Comparison of ENCODE assay signal across 10 cellular contexts in genomic region chr5:141634162-141634561, GRCh38. TPM values are rescaled to one million over a fixed set of nuclear protein-coding genes. Genes with fewer than 3 reads are reported as not detected.
DNase-seq lines count a peak whose midpoint lies in the region; ATAC-seq and TF ChIP-seq lines count a peak whose summit lies in the region.
"Had no signal": no experiment of that assay in that cellular context is flagged by ENCODE, and none has a peak within 500 bp of the region (broad histone marks: within the 10 kb centered on the region; RNA-seq: fewer than 3 reads in every experiment).

No MANE protein-coding gene starts in this region.

- no peak overlapping the region for H3K4me3 ChIP-seq in Karpas-422 (ENCODE audit: low read length)
- H3K4me3 ChIP-seq: GM23338 had no signal

- TF ChIP-seq POLR2A in erythroblast (IDR thresholded peaks at IDR 0.05; ENCODE audit: low read length), result no peak

- H3K27ac ChIP-seq in Karpas-422 (ENCODE audit: low read length), result no peak overlapping the region

- no peaks in the 10 kb centered on the region for H3K9me3 ChIP-seq in Karpas-422 (ENCODE audit: low read length)

- no peaks in the 10 kb centered on the region for H3K27me3 ChIP-seq in Karpas-422 (ENCODE audit: low read length)

- H3K9ac ChIP-seq in Karpas-422 (ENCODE audit: low read length), result no peak overlapping the region

- peaks cover 86% of the 10 kb centered on the region for H3K79me2 ChIP-seq in Karpas-422 (ENCODE audit: low read length)

- DNase-seq in Karpas-422, result no peak
- DNase-seq in erythroblast (lab: John Stamatoyannopoulos, UW), result peak; percentile 55 to 60
- no peak for DNase-seq in stimulated activated naive CD4-positive, alpha-beta T cell (lab: John Stamatoyannopoulos, UW)
- DNase-seq in SK-N-DZ (ENCODE audit: low spot score), result no peak
- DNase-seq in NCI-H1417 (lab: John Stamatoyannopoulos, UW), result no peak
- DNase-seq in cardiac septum (ENCODE audit: low spot score), result no peak
- DNase-seq: kidney glomerular epithelial cell had no signal

- no peak overlapping the region for H2AFZ ChIP-seq in Karpas-422 (ENCODE audit: low read length)
- H2AFZ ChIP-seq: GM23338 had no signal

- no peaks in the 10 kb centered on the region for H3K9me2 ChIP-seq in Karpas-422 (replicated peaks; ENCODE audit: insufficient read depth, low read length)

- H3K4me2 ChIP-seq in Karpas-422 (ENCODE audit: low read depth, low read length, poor library complexity, severe bottlenecking), result peak overlapping the region; percentile 95
- H3K4me2 ChIP-seq: GM23338 had no signal

- H4K20me1 ChIP-seq in Karpas-422 (ENCODE audit: insufficient read depth, low read depth, low read length), result peaks cover 35% of the 10 kb centered on the region

- intact Hi-C loops in cardiac septum (cut with DNase I), result no loop called here

- ATAC-seq in GM18868 (IDR thresholded peaks at IDR 0.05; ENCODE audit: unreplicated experiment) (peak; percentile 83), HG02571 (IDR thresholded peaks at IDR 0.05; ENCODE audit: unreplicated experiment) (peak; percentile 63)
- ATAC-seq: GM23338 had no signal

- peaks cover 34% of the 10 kb centered on the region for H3K4me1 ChIP-seq in Karpas-422 (ENCODE audit: low read length)

- peaks cover 49% of the 10 kb centered on the region for H3K36me3 ChIP-seq in Karpas-422 (ENCODE audit: insufficient read depth, low read length)

RNA-seq across cellular contexts. Expression of gene HDAC3, which starts 2.5 kb away (rescaled TPM):
- 96.0 and 128 TPM in 2 replicates for total RNA-seq in Karpas-422 (2014; rRNA removed; shearing (Covaris generic); ENCODE audit: low replicate concordance)
- 76.1 and 92.0 TPM in 2 replicates for polyA plus RNA-seq in SK-N-DZ (2014; cell fraction: cytosol; rRNA removed)
- 181 and 195 TPM in 2 replicates for polyA plus RNA-seq in SK-N-DZ (2014; cell fraction: nucleus; rRNA removed)
- total RNA-seq in cardiac septum, result 34.1 TPM

RNA-seq across cellular contexts. Expression of gene RELL2, which starts 2.6 kb away (rescaled TPM):
- 20.4 and 48.3 TPM in 2 replicates for total RNA-seq in Karpas-422 (2014; rRNA removed; shearing (Covaris generic); ENCODE audit: low replicate concordance)
- 31.9 and 42.4 TPM in 2 replicates for polyA plus RNA-seq in SK-N-DZ (2014; cell fraction: cytosol; rRNA removed)
- polyA plus RNA-seq in SK-N-DZ (2014; cell fraction: nucleus; rRNA removed), result 110 and 123 TPM in 2 replicates
- 0.70 TPM for total RNA-seq in cardiac septum

RNA-seq across cellular contexts. Expression of gene DIAPH1, which starts 15.4 kb away (rescaled TPM):
- total RNA-seq in Karpas-422 (2014; rRNA removed; shearing (Covaris generic); ENCODE audit: low replicate concordance), result 147 and 181 TPM in 2 replicates
- polyA plus RNA-seq in SK-N-DZ (2014; cell fraction: cytosol; rRNA removed), result 27.8 and 31.2 TPM in 2 replicates
- 42.2 and 46.4 TPM in 2 replicates for polyA plus RNA-seq in SK-N-DZ (2014; cell fraction: nucleus; rRNA removed)
- 77.7 TPM for total RNA-seq in cardiac septum

RNA-seq across cellular contexts. Expression of gene FCHSD1, which starts 17.1 kb away (rescaled TPM):
- total RNA-seq in Karpas-422 (2014; rRNA removed; shearing (Covaris generic); ENCODE audit: low replicate concordance), result 14.6 and 19.3 TPM in 2 replicates
- polyA plus RNA-seq in SK-N-DZ (2014; cell fraction: cytosol; rRNA removed), result 4.9 and 11.8 TPM in 2 replicates
- polyA plus RNA-seq in SK-N-DZ (2014; cell fraction: nucleus; rRNA removed), result 102 and 106 TPM in 2 replicates
- total RNA-seq in cardiac septum, result 4.1 TPM

RNA-seq across cellular contexts. Expression of gene ARAP3, which starts 47.9 kb away (rescaled TPM):
- 0.07 TPM in 1 of 2 replicates, not detected in the other for total RNA-seq in Karpas-422 (2014; rRNA removed; shearing (Covaris generic); ENCODE audit: low replicate concordance)
- 0.20 and 0.63 TPM in 2 replicates for polyA plus RNA-seq in SK-N-DZ (2014; cell fraction: cytosol; rRNA removed)
- polyA plus RNA-seq in SK-N-DZ (2014; cell fraction: nucleus; rRNA removed), result 1.3 and 1.4 TPM in 2 replicates
- total RNA-seq in cardiac septum, result 22.9 TPM

Comparison
In these comparisons a context has a peak if more than half of its experiments do, and no peak if none do; other contexts are left out.
1. DNase-seq: peak in erythroblast (2 of 2); none in Karpas-422 (single experiment), stimulated activated naive CD4-positive, alpha-beta T cell (0 of 6), SK-N-DZ (single experiment), NCI-H1417 (0 of 3) and cardiac septum (single experiment).
2. RNA of gene RELL2, which starts 2.6 kb away (total RNA-seq): 20.4 to 48.3 TPM in Karpas-422; 0.70 TPM in cardiac septum (single experiment); every median in the first group is over 10 times any median in the second.